8 cellular contexts compared by ENCODE assay signal in genomic region chrX:19544693-19545305, GRCh38. TPM values are rescaled to one million over a fixed set of nuclear protein-coding genes. Genes with fewer than 3 reads are reported as not detected.
A peak's percentile ranks its signal among the peaks of the same experiment; 100 is the strongest.
DNase-seq lines count a peak whose midpoint lies in the region; ATAC-seq, FAIRE-seq and TF ChIP-seq lines count a peak whose summit lies in the region.

No MANE protein-coding gene starts in this region.

- peak; percentile 71 for TF ChIP-seq CTCF in D721Med (IDR thresholded peaks at IDR 0.05; ENCODE audit: insufficient read depth, missing control alignments)
- peak; percentile 89 for TF ChIP-seq CTCF in fibroblast of the aortic adventitia (IDR thresholded peaks at IDR 0.05; ENCODE audit: insufficient read depth, low read length)
- TF ChIP-seq CTCF in neural cell (IDR thresholded peaks at IDR 0.05; ENCODE audit: poor library complexity, severe bottlenecking) = peak; percentile 73

- no peak overlapping the region for H3K4me3 ChIP-seq in fibroblast of the aortic adventitia (ENCODE audit: low read depth, low read length)
- no peak overlapping the region for H3K4me3 ChIP-seq in neural cell (ENCODE audit: low read length)

- H4K20me1 ChIP-seq in neural cell (ENCODE audit: insufficient read depth) = no peaks in the 10 kb centered on the region

- H3K79me2 ChIP-seq in neural cell (replicated peaks; ENCODE audit: insufficient read depth, low read length) = no peaks in the 10 kb centered on the region

- no peaks in the 10 kb centered on the region for H3F3A ChIP-seq in neural cell (ENCODE audit: insufficient read depth, low read length, poor library complexity, severe bottlenecking)

- no peak overlapping the region for H3K9ac ChIP-seq in neural cell (ENCODE audit: low read length)

- H3K9me3 ChIP-seq in neural cell (ENCODE audit: low read length) = no peaks in the 10 kb centered on the region

- TF ChIP-seq EP300 in neural cell (conservative IDR thresholded peaks at IDR 0.05; ENCODE audit: poor library complexity, severe bottlenecking) = no peak

- FAIRE-seq in D721Med (lab: Jason Lieb, UNC) = peak; percentile 95

- no peak overlapping the region for H3K27ac ChIP-seq in neural cell (ENCODE audit: low read length)

- no peak overlapping the region for H2AFZ ChIP-seq in neural cell (ENCODE audit: low read depth, low read length)

- H3K36me3 ChIP-seq in neural cell (ENCODE audit: insufficient read depth, low read length) = no peaks in the 10 kb centered on the region

- TF ChIP-seq RAD21 in neural cell (conservative IDR thresholded peaks at IDR 0.05) = peak; percentile 79

- DNase-seq in D721Med (ENCODE audit: insufficient read length, low spot score) (no peak), NCI-H2107 treated with DMSO at 0.1 percent for 48 hours (lab: John Stamatoyannopoulos, UW; ENCODE audit: unreplicated experiment) (peak; percentile 49), fibroblast of the aortic adventitia (ENCODE audit: low read depth) (peak; percentile 73)
- peak; percentile 37 for DNase-seq in activated CD8-positive, alpha-beta memory T cell treated with anti-CD3 and anti-CD28 coated beads, Interleukin-2, amount 50 U/mL, for 4 hours

- ATAC-seq in GM21786 (IDR thresholded peaks at IDR 0.05; ENCODE audit: unreplicated experiment) (peak; percentile 53), GM19035 (IDR thresholded peaks at IDR 0.05; ENCODE audit: unreplicated experiment) (no peak), HG03095 (IDR thresholded peaks at IDR 0.05; ENCODE audit: unreplicated experiment) (no peak)

- no peak overlapping the region for H3K4me2 ChIP-seq in neural cell (ENCODE audit: low read length)

- H3K9me2 ChIP-seq in neural cell (ENCODE audit: insufficient read depth, low read length) = no peaks in the 10 kb centered on the region

- no peaks in the 10 kb centered on the region for H3K27me3 ChIP-seq in neural cell (ENCODE audit: insufficient read depth, low read depth, low read length)

TF ChIP-seq in neural cell, 6 proteins besides CTCF, POLR2A, EP300 and RAD21:
- TF ChIP-seq TAF1 (IDR thresholded peaks at IDR 0.05; ENCODE audit: low read depth) = no peak
- no peak for TF ChIP-seq EZH2 (IDR thresholded peaks at IDR 0.05; ENCODE audit: borderline replicate concordance, insufficient read depth, low read length, poor library complexity, severe bottlenecking)
- no peak for TF ChIP-seq REST (IDR thresholded peaks at IDR 0.05; ENCODE audit: borderline replicate concordance)
- TF ChIP-seq SMC3 (conservative IDR thresholded peaks at IDR 0.05; ENCODE audit: poor library complexity) = peak; percentile 76
- no peak for TF ChIP-seq MXI1 (conservative IDR thresholded peaks at IDR 0.05; ENCODE audit: poor library complexity, severe bottlenecking)

RNA-seq across cellular contexts. Expression of gene MAP3K15, which starts 29.5 kb away (rescaled TPM):
- not detected in 2 replicates for total RNA-seq in fibroblast of the aortic adventitia (ENCODE audit: low replicate concordance)
- polyA plus RNA-seq in neural cell = 0.48 TPM in 1 of 2 replicates, not detected in the other
- 0.23 and 0.24 TPM in 2 replicates for polyA minus RNA-seq in neural cell
